ENCODE assay signal across 1 cellular context in genomic region chr10:61633665-61634064, GRCh38.
TF ChIP-seq lines count a peak whose summit lies in the region.

No MANE protein-coding gene starts in this region.

TF ChIP-seq in HCT116, 20 proteins besides CTCF, POLR2A, EP300 and RAD21 (continued from another document):
- TF ChIP-seq ELF1 (IDR thresholded peaks at IDR 0.05; ENCODE audit: borderline replicate concordance, low read depth) (no peak), CBX3 (IDR thresholded peaks at IDR 0.05; ENCODE audit: low read depth) (no peak), SP1 (IDR thresholded peaks at IDR 0.05; ENCODE audit: low read depth) (no peak), ZFX (IDR thresholded peaks at IDR 0.05) (no peak), MAX (IDR thresholded peaks at IDR 0.05) (no peak), SRF (IDR thresholded peaks at IDR 0.05; ENCODE audit: low read depth) (no peak)
